ENCODE assay signal across 2 cellular contexts in the genomic region with DNA sequence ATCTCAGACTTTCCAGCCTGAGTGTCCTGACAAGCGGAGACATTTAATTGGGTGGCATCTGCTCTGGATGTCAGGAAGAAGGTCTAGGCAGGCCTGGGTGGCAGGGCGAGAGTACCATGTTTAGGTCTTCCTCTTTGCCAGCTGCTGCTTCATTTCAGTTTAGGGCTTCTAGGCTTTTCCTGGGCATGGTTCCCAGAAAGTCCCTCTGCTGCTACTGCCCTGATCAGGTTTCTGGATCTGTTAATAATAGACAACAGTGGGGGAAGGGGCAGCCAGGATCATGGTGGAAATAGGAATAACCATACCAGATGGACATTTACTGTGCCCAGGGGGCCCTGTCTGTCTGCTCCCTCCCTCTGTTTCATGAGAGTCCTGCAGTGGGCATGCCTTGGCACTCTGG.
TF ChIP-seq lines count a peak whose summit lies in the region.

No MANE protein-coding gene starts in this region.

TF ChIP-seq in IMR-90, 13 proteins besides CTCF, POLR2A, EP300 and RAD21:
- TF ChIP-seq, protein P1, sequence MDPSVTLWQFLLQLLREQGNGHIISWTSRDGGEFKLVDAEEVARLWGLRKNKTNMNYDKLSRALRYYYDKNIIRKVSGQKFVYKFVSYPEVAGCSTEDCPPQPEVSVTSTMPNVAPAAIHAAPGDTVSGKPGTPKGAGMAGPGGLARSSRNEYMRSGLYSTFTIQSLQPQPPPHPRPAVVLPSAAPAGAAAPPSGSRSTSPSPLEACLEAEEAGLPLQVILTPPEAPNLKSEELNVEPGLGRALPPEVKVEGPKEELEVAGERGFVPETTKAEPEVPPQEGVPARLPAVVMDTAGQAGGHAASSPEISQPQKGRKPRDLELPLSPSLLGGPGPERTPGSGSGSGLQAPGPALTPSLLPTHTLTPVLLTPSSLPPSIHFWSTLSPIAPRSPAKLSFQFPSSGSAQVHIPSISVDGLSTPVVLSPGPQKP (IDR thresholded peaks at IDR 0.05; ENCODE audit: borderline replicate concordance, low read depth, low read length): no peak
- no peak for TF ChIP-seq SMC3 (IDR thresholded peaks at IDR 0.05; ENCODE audit: low read depth, low read length)
- TF ChIP-seq CHD1 (IDR thresholded peaks at IDR 0.05; ENCODE audit: low read depth, low read length): no peak
- TF ChIP-seq USF2 (IDR thresholded peaks at IDR 0.05; ENCODE audit: low read depth, low read length): no peak
- no peak for TF ChIP-seq MXI1 (IDR thresholded peaks at IDR 0.05; ENCODE audit: borderline replicate concordance, low read depth, low read length)
- no peak for TF ChIP-seq RFX5 (IDR thresholded peaks at IDR 0.05; ENCODE audit: low read depth, low read length)
- no peak for TF ChIP-seq RCOR1 (IDR thresholded peaks at IDR 0.05; ENCODE audit: insufficient replicate concordance, low read length)
- no peak for TF ChIP-seq FOS (IDR thresholded peaks at IDR 0.05; ENCODE audit: low read depth, low read length)
- no peak for TF ChIP-seq MAFK (IDR thresholded peaks at IDR 0.05; ENCODE audit: low read depth, low read length)
- TF ChIP-seq MAZ (IDR thresholded peaks at IDR 0.05; ENCODE audit: borderline replicate concordance, low read depth, low read length): no peak
- no peak for TF ChIP-seq NFE2L2 (IDR thresholded peaks at IDR 0.05; ENCODE audit: low read depth, low read length)
- no peak for TF ChIP-seq CEBPB (IDR thresholded peaks at IDR 0.05; ENCODE audit: low read depth, low read length)
- no peak for TF ChIP-seq BHLHE40 (IDR thresholded peaks at IDR 0.05; ENCODE audit: low read depth, low read length)

TF ChIP-seq in SK-N-SH, 30 proteins besides CTCF, POLR2A, EP300 and RAD21:
- TF ChIP-seq ELF1 (IDR thresholded peaks at IDR 0.05) (no peak), FOSL2 (IDR thresholded peaks at IDR 0.05; ENCODE audit: borderline replicate concordance, low read depth) (no peak), EZH2phosphoT487 (IDR thresholded peaks at IDR 0.05; ENCODE audit: borderline replicate concordance, low read depth) (no peak), YY1 (IDR thresholded peaks at IDR 0.05; ENCODE audit: low read depth) (no peak), TAF1 (IDR thresholded peaks at IDR 0.05; ENCODE audit: borderline replicate concordance, low read depth, low read length) (no peak), NRF1 (IDR thresholded peaks at IDR 0.05; ENCODE audit: low read depth, low read length) (no peak), USF2 (IDR thresholded peaks at IDR 0.05; ENCODE audit: borderline replicate concordance, low read depth, low read length) (no peak), USF1 (IDR thresholded peaks at IDR 0.05; ENCODE audit: borderline replicate concordance, low read depth) (no peak), SMC3 (IDR thresholded peaks at IDR 0.05; ENCODE audit: low read depth, low read length) (peak; percentile 22; the same call in 1 of the 2 replicates), GABPA (IDR thresholded peaks at IDR 0.05; ENCODE audit: low read depth) (no peak), SIN3A (IDR thresholded peaks at IDR 0.05; ENCODE audit: borderline replicate concordance, low read depth, low read length) (no peak), RFX5 (IDR thresholded peaks at IDR 0.05; ENCODE audit: low read length) (no peak), MXI1 (IDR thresholded peaks at IDR 0.05; ENCODE audit: low read depth, low read length) (peak; percentile 79), FOXM1 (IDR thresholded peaks at IDR 0.05; ENCODE audit: low read depth) (no peak), RXRA (IDR thresholded peaks at IDR 0.05; ENCODE audit: borderline replicate concordance, low read depth) (no peak), JUND (IDR thresholded peaks at IDR 0.05) (no peak), POLR2AphosphoS5 (IDR thresholded peaks at IDR 0.05; ENCODE audit: low read depth, low read length) (no peak), MAX (IDR thresholded peaks at IDR 0.05; ENCODE audit: low read depth) (peak; percentile 66; the same call in 1 of the 2 replicates), REST (IDR thresholded peaks at IDR 0.05; ENCODE audit: low read depth, low read length) (no peak), CHD2 (IDR thresholded peaks at IDR 0.05; ENCODE audit: low read length, partially characterized antibody) (peak; percentile 94), PBX3 (IDR thresholded peaks at IDR 0.05) (peak; percentile 26; the same call in 1 of the 2 replicates), NFIC (IDR thresholded peaks at IDR 0.05; ENCODE audit: borderline replicate concordance) (peak; percentile 78), GATA2 (CRISPR knock-in tag; IDR thresholded peaks at IDR 0.05) (peak; percentile 70), RCOR1 (IDR thresholded peaks at IDR 0.05; ENCODE audit: low read length) (peak; percentile 66), MEF2A (IDR thresholded peaks at IDR 0.05; ENCODE audit: borderline replicate concordance, low read depth) (no peak), TCF12 (IDR thresholded peaks at IDR 0.05) (peak; percentile 76), TEAD4 (IDR thresholded peaks at IDR 0.05; ENCODE audit: borderline replicate concordance, insufficient read depth) (no peak), FOXJ3 (CRISPR knock-in tag; IDR thresholded peaks at IDR 0.05) (no peak)
- TF ChIP-seq, protein P2, sequence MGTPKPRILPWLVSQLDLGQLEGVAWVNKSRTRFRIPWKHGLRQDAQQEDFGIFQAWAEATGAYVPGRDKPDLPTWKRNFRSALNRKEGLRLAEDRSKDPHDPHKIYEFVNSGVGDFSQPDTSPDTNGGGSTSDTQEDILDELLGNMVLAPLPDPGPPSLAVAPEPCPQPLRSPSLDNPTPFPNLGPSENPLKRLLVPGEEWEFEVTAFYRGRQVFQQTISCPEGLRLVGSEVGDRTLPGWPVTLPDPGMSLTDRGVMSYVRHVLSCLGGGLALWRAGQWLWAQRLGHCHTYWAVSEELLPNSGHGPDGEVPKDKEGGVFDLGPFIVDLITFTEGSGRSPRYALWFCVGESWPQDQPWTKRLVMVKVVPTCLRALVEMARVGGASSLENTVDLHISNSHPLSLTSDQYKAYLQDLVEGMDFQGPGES (IDR thresholded peaks at IDR 0.05; ENCODE audit: low read depth, low read length): no peak
- TF ChIP-seq, protein P3, sequence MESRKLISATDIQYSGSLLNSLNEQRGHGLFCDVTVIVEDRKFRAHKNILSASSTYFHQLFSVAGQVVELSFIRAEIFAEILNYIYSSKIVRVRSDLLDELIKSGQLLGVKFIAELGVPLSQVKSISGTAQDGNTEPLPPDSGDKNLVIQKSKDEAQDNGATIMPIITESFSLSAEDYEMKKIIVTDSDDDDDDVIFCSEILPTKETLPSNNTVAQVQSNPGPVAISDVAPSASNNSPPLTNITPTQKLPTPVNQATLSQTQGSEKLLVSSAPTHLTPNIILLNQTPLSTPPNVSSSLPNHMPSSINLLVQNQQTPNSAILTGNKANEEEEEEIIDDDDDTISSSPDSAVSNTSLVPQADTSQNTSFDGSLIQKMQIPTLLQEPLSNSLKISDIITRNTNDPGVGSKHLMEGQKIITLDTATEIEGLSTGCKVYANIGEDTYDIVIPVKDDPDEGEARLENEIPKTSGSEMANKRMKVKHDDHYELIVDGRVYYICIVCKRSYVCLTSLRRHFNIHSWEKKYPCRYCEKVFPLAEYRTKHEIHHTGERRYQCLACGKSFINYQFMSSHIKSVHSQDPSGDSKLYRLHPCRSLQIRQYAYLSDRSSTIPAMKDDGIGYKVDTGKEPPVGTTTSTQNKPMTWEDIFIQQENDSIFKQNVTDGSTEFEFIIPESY (IDR thresholded peaks at IDR 0.05; ENCODE audit: borderline replicate concordance, low read depth): no peak
